In genomic region chr15:76951161-76951714, GRCh38 we compare ENCODE assay signal across 1 cellular context.
TF ChIP-seq lines count a peak whose summit lies in the region.

No MANE protein-coding gene starts in this region.

TF ChIP-seq in WTC11, 78 proteins besides CTCF, POLR2A, EP300 and RAD21 (continued from another document):
- no peak for TF ChIP-seq ETV6 (CRISPR knock-in tag; IDR thresholded peaks at IDR 0.05)
- TF ChIP-seq GABPB1 (CRISPR knock-in tag; IDR thresholded peaks at IDR 0.05): no peak
- no peak for TF ChIP-seq EMX1 (CRISPR knock-in tag; IDR thresholded peaks at IDR 0.05)
- TF ChIP-seq SP1 (CRISPR knock-in tag; conservative IDR thresholded peaks at IDR 0.05): no peak
- TF ChIP-seq ZMAT4 (CRISPR knock-in tag; IDR thresholded peaks at IDR 0.05): no peak
